2 cellular contexts compared by ENCODE assay signal in the genomic region with DNA sequence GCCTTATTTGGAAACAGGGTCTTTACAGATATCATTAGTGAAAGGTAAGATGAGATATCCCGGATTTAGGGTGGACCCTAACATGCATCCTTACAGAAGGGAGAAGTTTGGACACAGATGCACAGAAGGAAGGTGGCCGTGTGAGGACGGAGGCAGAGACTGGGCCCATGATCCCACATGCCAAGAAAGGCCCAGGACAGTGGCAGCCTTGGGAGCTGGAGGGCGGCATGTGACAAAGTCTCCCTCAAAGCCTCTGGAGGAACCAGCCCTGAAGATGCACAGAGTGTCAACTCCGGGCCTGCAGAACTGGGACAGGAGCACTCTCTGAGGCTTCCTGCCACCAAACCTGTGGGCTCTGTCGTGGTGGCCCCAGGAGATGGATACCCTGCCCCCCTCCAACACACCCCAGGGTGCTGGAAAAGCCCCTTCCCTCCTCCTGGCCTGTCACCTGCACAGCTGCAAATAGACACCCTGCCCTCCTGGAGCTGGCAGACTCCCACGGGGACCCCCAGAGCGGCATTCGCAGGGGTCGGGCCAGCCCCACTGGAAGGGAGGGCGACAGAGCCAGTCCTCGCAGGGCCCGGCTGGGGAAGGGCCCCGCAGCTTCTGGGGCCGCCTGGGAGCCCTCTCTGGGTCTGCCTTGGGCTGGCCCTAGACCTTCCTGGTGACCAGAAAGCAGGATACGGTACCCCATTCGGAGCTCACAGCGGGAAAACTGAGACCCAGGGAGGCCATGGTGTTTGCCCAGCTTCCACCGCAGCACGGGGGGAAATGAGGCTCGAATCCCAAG.
TF ChIP-seq lines count a peak whose summit lies in the region.

No MANE protein-coding gene starts in this region.

TF ChIP-seq in SK-N-SH treated with all-trans-retinoic acid at 6 μM for 48 hours, 23 proteins besides CTCF, POLR2A, EP300 and RAD21 (continued from another document):
- TF ChIP-seq, protein P1, sequence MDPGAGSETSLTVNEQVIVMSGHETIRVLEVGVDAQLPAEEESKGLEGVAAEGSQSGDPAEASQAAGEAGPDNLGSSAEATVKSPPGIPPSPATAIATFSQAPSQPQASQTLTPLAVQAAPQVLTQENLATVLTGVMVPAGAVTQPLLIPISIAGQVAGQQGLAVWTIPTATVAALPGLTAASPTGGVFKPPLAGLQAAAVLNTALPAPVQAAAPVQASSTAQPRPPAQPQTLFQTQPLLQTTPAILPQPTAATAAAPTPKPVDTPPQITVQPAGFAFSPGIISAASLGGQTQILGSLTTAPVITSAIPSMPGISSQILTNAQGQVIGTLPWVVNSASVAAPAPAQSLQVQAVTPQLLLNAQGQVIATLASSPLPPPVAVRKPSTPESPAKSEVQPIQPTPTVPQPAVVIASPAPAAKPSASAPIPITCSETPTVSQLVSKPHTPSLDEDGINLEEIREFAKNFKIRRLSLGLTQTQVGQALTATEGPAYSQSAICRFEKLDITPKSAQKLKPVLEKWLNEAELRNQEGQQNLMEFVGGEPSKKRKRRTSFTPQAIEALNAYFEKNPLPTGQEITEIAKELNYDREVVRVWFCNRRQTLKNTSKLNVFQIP (CRISPR knock-in tag; IDR thresholded peaks at IDR 0.05; ENCODE audit: borderline replicate concordance, low read depth) = no peak
- TF ChIP-seq TCF4 (CRISPR knock-in tag; IDR thresholded peaks at IDR 0.05; ENCODE audit: borderline replicate concordance) (no peak), PPARA (CRISPR knock-in tag; IDR thresholded peaks at IDR 0.05; ENCODE audit: borderline replicate concordance) (no peak), ZNF70 (CRISPR knock-in tag; IDR thresholded peaks at IDR 0.05) (no peak), CSDC2 (CRISPR knock-in tag; IDR thresholded peaks at IDR 0.05) (no peak), ZNF565 (CRISPR knock-in tag; conservative IDR thresholded peaks at IDR 0.05; ENCODE audit: low read depth) (no peak), BACH2 (CRISPR knock-in tag; IDR thresholded peaks at IDR 0.05; ENCODE audit: borderline replicate concordance) (no peak), ZC3H10 (CRISPR knock-in tag; IDR thresholded peaks at IDR 0.05) (no peak), ZNF8 (CRISPR knock-in tag; IDR thresholded peaks at IDR 0.05) (no peak), ZFP30 (CRISPR knock-in tag; IDR thresholded peaks at IDR 0.05) (no peak), RARB (CRISPR knock-in tag; IDR thresholded peaks at IDR 0.05) (no peak), OSR1 (CRISPR knock-in tag; IDR thresholded peaks at IDR 0.05) (no peak), TOX (CRISPR knock-in tag; IDR thresholded peaks at IDR 0.05; ENCODE audit: borderline replicate concordance) (no peak), GLIS3 (CRISPR knock-in tag; IDR thresholded peaks at IDR 0.05) (no peak), ZFP3 (CRISPR knock-in tag; IDR thresholded peaks at IDR 0.05) (no peak), SNAI2 (CRISPR knock-in tag; IDR thresholded peaks at IDR 0.05) (no peak)
- TF ChIP-seq, protein P2, sequence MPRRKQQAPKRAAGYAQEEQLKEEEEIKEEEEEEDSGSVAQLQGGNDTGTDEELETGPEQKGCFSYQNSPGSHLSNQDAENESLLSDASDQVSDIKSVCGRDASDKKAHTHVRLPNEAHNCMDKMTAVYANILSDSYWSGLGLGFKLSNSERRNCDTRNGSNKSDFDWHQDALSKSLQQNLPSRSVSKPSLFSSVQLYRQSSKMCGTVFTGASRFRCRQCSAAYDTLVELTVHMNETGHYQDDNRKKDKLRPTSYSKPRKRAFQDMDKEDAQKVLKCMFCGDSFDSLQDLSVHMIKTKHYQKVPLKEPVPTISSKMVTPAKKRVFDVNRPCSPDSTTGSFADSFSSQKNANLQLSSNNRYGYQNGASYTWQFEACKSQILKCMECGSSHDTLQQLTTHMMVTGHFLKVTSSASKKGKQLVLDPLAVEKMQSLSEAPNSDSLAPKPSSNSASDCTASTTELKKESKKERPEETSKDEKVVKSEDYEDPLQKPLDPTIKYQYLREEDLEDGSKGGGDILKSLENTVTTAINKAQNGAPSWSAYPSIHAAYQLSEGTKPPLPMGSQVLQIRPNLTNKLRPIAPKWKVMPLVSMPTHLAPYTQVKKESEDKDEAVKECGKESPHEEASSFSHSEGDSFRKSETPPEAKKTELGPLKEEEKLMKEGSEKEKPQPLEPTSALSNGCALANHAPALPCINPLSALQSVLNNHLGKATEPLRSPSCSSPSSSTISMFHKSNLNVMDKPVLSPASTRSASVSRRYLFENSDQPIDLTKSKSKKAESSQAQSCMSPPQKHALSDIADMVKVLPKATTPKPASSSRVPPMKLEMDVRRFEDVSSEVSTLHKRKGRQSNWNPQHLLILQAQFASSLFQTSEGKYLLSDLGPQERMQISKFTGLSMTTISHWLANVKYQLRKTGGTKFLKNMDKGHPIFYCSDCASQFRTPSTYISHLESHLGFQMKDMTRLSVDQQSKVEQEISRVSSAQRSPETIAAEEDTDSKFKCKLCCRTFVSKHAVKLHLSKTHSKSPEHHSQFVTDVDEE (CRISPR knock-in tag; IDR thresholded peaks at IDR 0.05) = no peak
- TF ChIP-seq, protein P3, sequence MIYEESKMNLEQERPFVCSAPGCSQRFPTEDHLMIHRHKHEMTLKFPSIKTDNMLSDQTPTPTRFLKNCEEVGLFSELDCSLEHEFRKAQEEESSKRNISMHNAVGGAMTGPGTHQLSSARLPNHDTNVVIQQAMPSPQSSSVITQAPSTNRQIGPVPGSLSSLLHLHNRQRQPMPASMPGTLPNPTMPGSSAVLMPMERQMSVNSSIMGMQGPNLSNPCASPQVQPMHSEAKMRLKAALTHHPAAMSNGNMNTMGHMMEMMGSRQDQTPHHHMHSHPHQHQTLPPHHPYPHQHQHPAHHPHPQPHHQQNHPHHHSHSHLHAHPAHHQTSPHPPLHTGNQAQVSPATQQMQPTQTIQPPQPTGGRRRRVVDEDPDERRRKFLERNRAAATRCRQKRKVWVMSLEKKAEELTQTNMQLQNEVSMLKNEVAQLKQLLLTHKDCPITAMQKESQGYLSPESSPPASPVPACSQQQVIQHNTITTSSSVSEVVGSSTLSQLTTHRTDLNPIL (CRISPR knock-in tag; IDR thresholded peaks at IDR 0.05; ENCODE audit: low read depth) = no peak

TF ChIP-seq in WTC11, 78 proteins besides CTCF, POLR2A, EP300 and RAD21 (continued from another document):
- TF ChIP-seq, protein P4, sequence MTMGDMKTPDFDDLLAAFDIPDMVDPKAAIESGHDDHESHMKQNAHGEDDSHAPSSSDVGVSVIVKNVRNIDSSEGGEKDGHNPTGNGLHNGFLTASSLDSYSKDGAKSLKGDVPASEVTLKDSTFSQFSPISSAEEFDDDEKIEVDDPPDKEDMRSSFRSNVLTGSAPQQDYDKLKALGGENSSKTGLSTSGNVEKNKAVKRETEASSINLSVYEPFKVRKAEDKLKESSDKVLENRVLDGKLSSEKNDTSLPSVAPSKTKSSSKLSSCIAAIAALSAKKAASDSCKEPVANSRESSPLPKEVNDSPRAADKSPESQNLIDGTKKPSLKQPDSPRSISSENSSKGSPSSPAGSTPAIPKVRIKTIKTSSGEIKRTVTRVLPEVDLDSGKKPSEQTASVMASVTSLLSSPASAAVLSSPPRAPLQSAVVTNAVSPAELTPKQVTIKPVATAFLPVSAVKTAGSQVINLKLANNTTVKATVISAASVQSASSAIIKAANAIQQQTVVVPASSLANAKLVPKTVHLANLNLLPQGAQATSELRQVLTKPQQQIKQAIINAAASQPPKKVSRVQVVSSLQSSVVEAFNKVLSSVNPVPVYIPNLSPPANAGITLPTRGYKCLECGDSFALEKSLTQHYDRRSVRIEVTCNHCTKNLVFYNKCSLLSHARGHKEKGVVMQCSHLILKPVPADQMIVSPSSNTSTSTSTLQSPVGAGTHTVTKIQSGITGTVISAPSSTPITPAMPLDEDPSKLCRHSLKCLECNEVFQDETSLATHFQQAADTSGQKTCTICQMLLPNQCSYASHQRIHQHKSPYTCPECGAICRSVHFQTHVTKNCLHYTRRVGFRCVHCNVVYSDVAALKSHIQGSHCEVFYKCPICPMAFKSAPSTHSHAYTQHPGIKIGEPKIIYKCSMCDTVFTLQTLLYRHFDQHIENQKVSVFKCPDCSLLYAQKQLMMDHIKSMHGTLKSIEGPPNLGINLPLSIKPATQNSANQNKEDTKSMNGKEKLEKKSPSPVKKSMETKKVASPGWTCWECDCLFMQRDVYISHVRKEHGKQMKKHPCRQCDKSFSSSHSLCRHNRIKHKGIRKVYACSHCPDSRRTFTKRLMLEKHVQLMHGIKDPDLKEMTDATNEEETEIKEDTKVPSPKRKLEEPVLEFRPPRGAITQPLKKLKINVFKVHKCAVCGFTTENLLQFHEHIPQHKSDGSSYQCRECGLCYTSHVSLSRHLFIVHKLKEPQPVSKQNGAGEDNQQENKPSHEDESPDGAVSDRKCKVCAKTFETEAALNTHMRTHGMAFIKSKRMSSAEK (CRISPR knock-in tag; IDR thresholded peaks at IDR 0.05; ENCODE audit: borderline replicate concordance) = no peak
- TF ChIP-seq, protein P5, sequence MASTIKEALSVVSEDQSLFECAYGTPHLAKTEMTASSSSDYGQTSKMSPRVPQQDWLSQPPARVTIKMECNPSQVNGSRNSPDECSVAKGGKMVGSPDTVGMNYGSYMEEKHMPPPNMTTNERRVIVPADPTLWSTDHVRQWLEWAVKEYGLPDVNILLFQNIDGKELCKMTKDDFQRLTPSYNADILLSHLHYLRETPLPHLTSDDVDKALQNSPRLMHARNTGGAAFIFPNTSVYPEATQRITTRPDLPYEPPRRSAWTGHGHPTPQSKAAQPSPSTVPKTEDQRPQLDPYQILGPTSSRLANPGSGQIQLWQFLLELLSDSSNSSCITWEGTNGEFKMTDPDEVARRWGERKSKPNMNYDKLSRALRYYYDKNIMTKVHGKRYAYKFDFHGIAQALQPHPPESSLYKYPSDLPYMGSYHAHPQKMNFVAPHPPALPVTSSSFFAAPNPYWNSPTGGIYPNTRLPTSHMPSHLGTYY (CRISPR knock-in tag; IDR thresholded peaks at IDR 0.05) = no peak
- TF ChIP-seq TP53 (CRISPR knock-in tag; IDR thresholded peaks at IDR 0.05) = no peak
- no peak for TF ChIP-seq ESRRA (CRISPR knock-in tag; IDR thresholded peaks at IDR 0.05; ENCODE audit: borderline replicate concordance)
- no peak for TF ChIP-seq OVOL2 (CRISPR knock-in tag; IDR thresholded peaks at IDR 0.05; ENCODE audit: borderline replicate concordance)
- TF ChIP-seq, protein P6, sequence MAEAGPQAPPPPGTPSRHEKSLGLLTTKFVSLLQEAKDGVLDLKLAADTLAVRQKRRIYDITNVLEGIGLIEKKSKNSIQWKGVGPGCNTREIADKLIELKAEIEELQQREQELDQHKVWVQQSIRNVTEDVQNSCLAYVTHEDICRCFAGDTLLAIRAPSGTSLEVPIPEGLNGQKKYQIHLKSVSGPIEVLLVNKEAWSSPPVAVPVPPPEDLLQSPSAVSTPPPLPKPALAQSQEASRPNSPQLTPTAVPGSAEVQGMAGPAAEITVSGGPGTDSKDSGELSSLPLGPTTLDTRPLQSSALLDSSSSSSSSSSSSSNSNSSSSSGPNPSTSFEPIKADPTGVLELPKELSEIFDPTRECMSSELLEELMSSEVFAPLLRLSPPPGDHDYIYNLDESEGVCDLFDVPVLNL (CRISPR knock-in tag; IDR thresholded peaks at IDR 0.05; ENCODE audit: borderline replicate concordance, low read depth) = no peak
- TF ChIP-seq KAT7 (CRISPR knock-in tag; IDR thresholded peaks at IDR 0.05; ENCODE audit: borderline replicate concordance) = no peak
- no peak for TF ChIP-seq ZNF219 (CRISPR knock-in tag; IDR thresholded peaks at IDR 0.05; ENCODE audit: borderline replicate concordance)
- TF ChIP-seq, protein P7, sequence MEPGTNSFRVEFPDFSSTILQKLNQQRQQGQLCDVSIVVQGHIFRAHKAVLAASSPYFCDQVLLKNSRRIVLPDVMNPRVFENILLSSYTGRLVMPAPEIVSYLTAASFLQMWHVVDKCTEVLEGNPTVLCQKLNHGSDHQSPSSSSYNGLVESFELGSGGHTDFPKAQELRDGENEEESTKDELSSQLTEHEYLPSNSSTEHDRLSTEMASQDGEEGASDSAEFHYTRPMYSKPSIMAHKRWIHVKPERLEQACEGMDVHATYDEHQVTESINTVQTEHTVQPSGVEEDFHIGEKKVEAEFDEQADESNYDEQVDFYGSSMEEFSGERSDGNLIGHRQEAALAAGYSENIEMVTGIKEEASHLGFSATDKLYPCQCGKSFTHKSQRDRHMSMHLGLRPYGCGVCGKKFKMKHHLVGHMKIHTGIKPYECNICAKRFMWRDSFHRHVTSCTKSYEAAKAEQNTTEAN (CRISPR knock-in tag; IDR thresholded peaks at IDR 0.05) = no peak
- TF ChIP-seq GRHL2 (CRISPR knock-in tag; IDR thresholded peaks at IDR 0.05; ENCODE audit: insufficient replicate concordance, severe bottlenecking) = no peak
- TF ChIP-seq, protein P8, sequence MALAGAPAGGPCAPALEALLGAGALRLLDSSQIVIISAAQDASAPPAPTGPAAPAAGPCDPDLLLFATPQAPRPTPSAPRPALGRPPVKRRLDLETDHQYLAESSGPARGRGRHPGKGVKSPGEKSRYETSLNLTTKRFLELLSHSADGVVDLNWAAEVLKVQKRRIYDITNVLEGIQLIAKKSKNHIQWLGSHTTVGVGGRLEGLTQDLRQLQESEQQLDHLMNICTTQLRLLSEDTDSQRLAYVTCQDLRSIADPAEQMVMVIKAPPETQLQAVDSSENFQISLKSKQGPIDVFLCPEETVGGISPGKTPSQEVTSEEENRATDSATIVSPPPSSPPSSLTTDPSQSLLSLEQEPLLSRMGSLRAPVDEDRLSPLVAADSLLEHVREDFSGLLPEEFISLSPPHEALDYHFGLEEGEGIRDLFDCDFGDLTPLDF (CRISPR knock-in tag; IDR thresholded peaks at IDR 0.05) = no peak
- no peak for TF ChIP-seq ZNF121 (CRISPR knock-in tag; IDR thresholded peaks at IDR 0.05)
- TF ChIP-seq, protein P9, sequence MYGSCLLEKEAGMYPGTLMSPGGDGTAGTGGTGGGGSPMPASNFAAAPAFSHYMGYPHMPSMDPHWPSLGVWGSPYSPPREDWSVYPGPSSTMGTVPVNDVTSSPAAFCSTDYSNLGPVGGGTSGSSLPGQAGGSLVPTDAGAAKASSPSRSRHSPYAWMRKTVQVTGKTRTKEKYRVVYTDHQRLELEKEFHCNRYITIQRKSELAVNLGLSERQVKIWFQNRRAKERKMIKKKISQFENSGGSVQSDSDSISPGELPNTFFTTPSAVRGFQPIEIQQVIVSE (CRISPR knock-in tag; IDR thresholded peaks at IDR 0.05; ENCODE audit: borderline replicate concordance) = no peak
- TF ChIP-seq JAZF1 (CRISPR knock-in tag; IDR thresholded peaks at IDR 0.05) = no peak
- TF ChIP-seq, protein P10, sequence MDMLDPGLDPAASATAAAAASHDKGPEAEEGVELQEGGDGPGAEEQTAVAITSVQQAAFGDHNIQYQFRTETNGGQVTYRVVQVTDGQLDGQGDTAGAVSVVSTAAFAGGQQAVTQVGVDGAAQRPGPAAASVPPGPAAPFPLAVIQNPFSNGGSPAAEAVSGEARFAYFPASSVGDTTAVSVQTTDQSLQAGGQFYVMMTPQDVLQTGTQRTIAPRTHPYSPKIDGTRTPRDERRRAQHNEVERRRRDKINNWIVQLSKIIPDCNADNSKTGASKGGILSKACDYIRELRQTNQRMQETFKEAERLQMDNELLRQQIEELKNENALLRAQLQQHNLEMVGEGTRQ (CRISPR knock-in tag; IDR thresholded peaks at IDR 0.05) = no peak
- TF ChIP-seq JUN (CRISPR knock-in tag; IDR thresholded peaks at IDR 0.05) = no peak
- TF ChIP-seq, protein P11, sequence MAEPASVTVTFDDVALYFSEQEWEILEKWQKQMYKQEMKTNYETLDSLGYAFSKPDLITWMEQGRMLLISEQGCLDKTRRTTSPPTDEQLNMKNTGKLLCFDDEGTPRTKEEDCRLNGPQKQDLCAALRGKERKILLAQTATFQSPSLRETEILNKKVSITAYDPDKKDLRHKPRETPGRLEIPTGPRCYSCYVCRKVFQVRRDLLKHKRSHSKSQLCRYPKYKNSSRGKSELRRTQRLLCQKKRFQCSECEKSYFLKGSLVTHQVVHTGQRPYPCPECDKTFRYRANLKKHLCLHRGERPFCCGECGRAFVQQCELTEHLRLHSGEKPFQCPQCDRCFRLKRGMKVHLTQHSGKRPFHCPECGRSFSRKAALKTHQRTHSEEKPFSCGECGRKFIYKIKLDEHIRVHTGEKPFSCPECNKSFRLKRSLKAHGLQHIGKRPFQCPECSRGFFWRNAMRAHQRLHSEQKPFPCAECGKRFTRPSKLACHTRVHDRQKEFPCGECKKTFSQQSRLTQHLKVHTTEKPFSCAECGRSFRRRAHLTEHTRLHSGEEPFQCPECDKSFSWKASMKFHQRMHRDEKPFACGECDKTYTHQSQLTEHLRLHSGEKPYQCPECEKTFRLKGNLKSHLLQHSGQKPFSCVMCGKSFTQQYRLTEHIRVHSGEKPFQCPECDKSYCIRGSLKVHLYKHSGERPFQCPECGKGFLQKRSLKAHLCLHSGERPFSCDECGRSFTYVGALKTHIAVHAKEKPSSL (CRISPR knock-in tag; conservative IDR thresholded peaks at IDR 0.05) = no peak
- no peak for TF ChIP-seq CREM (CRISPR knock-in tag; IDR thresholded peaks at IDR 0.05)
- TF ChIP-seq ZNF416 (CRISPR knock-in tag; IDR thresholded peaks at IDR 0.05) = no peak
TF ChIP-seq in WTC11: peak in this region for 0.
